In the genomic region with DNA sequence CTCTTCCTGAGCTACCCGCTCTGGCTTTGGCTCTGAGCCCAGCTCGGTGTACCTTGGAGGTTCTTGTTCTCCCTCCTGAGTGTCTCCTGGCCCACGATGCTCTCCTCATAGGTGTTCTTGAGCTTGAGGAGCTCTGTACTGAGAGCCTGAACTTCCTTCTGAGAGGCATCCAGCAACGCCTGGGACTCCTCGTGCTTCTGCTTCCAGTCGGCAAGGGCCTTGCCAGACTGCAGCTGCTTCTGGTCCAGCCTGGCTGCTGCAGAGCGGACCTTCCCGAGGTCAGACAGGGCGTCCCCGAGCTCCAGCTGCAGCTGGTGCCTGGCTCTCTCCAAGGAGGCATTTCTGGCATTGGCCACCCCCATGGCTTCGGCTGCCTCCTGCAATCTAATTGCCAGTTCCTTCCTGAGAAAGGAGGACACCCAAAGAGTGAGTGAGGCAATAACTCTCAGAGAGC, we compare ENCODE assay signal across 16 cellular contexts.
DNase-seq lines count a peak whose midpoint lies in the region; ATAC-seq and TF ChIP-seq lines count a peak whose summit lies in the region.
"Had no signal": no experiment of that assay in that cellular context is flagged by ENCODE, and none has a peak within 500 bp of the region (broad histone marks: within the 10 kb centered on the region; RNA-seq: fewer than 3 reads in every experiment).

No MANE protein-coding gene starts in this region.

- 76% methylated on average over 11 of the region's 11 CpGs for WGBS in right cardiac atrium
- 22 to 43% (median 29%) methylated on average over 11 of the region's 11 CpGs for WGBS in psoas muscle, 3 donors

- no peak overlapping the region for H3K4me3 Mint-ChIP-seq in Calu3 (ENCODE audit: low read depth, unreplicated experiment)

- ATAC-seq in right cardiac atrium (peak; percentile 37 to 57), psoas muscle (peak; percentile 25 to 44 (median 32)), GM18517 (IDR thresholded peaks at IDR 0.05; ENCODE audit: unreplicated experiment) (no peak), GM19455 (IDR thresholded peaks at IDR 0.05; ENCODE audit: unreplicated experiment) (no peak)
- ATAC-seq: PC-3 had no signal

- H3K27ac Mint-ChIP-seq in Calu3 (ENCODE audit: unreplicated experiment), result no peak overlapping the region

- no peaks in the 10 kb centered on the region for H3K36me3 ChIP-seq in psoas muscle (ENCODE audit: insufficient read depth in 1 of 2, low read depth in 1 of 2)

- DNase-seq in AG10803 (ENCODE audit: low read depth) (peak; percentile 21), SHP77 treated with DMSO at 0.1 percent for 48 hours (lab: John Stamatoyannopoulos, UW) (peak; percentile 36), right cardiac atrium (peak; percentile 28 to 72 (median 70)), psoas muscle (peak; percentile 22 to 75), Calu3 (no peak)
- no peak for DNase-seq in stimulated activated CD4-positive, alpha-beta T cell treated with anti-CD3 and anti-CD28 coated beads, Interleukin-4, amount 100 ng/mL, for 24 hours
- DNase-seq: Caco-2, DMS53, GOT3, KBM-7, NCI-H1105 treated with DMSO at 0.1 percent for 48 hours, NCI-H187, PC-3 had no signal

- H3K9me3 Mint-ChIP-seq in Calu3 (ENCODE audit: low read depth, unreplicated experiment), result no peaks in the 10 kb centered on the region

- H3K27ac ChIP-seq in right cardiac atrium (ENCODE audit: low read length), result no peak overlapping the region
- no peak overlapping the region for H3K27ac ChIP-seq in psoas muscle
- H3K27ac ChIP-seq: HL-60 had no signal

- BruUV-seq in Calu3 (replicated peaks; lab: Mats Ljungman, UMichigan), result no TSS peak

- H3K4me1 ChIP-seq in right cardiac atrium (ENCODE audit: control insufficient read depth, insufficient read depth, low read length) (no peaks in the 10 kb centered on the region), psoas muscle (no peaks in the 10 kb centered on the region)
- H3K4me1 ChIP-seq: Caco-2 had no signal

- TF ChIP-seq CTCF in AG10803 (conservative IDR thresholded peaks at IDR 0.05; ENCODE audit: low read length) (no peak), psoas muscle (IDR thresholded peaks at IDR 0.05) (no peak), Calu3 (IDR thresholded peaks at IDR 0.05; ENCODE audit: unreplicated experiment) (no peak)

- H3K4me3 ChIP-seq in AG10803 (ENCODE audit: low read length) (no peak overlapping the region), right cardiac atrium (ENCODE audit: low read length) (no peak overlapping the region), psoas muscle (no peak overlapping the region)

- intact Hi-C loops in right cardiac atrium (cut with DNase I), result no loop called here
- intact Hi-C loops in psoas muscle (cut with DNase I), result no loop called here
- intact Hi-C loops in Calu3 (cut with micrococcal nuclease; ENCODE audit: unreplicated experiment), result loop anchor here (5.0 kb wide), 1 partner anchor 62 kb away; no protein-coding TSS in a partner anchor

- CTCF ChIA-PET in Calu3 (lab: Charles Lee), result no interaction called here

- H3K4me1 Mint-ChIP-seq in Calu3 (ENCODE audit: low read depth, unreplicated experiment), result peaks cover 21% of the 10 kb centered on the region

- peaks cover 6% of the 10 kb centered on the region for H3K36me3 Mint-ChIP-seq in Calu3 (ENCODE audit: insufficient read depth, unreplicated experiment)

- no peaks in the 10 kb centered on the region for H3K27me3 ChIP-seq in right cardiac atrium (ENCODE audit: control insufficient read depth, insufficient read depth)
- H3K27me3 ChIP-seq in psoas muscle (ENCODE audit: insufficient read depth in 3 of 3, low read length in 2 of 3), result no peaks in the 10 kb centered on the region

- no peaks in the 10 kb centered on the region for H3K27me3 Mint-ChIP-seq in Calu3 (ENCODE audit: unreplicated experiment)

- no peaks in the 10 kb centered on the region for H3K9me3 ChIP-seq in right cardiac atrium (ENCODE audit: control insufficient read depth, low read length)
- no peaks in the 10 kb centered on the region for H3K9me3 ChIP-seq in psoas muscle
- H3K9me3 ChIP-seq: Caco-2 had no signal

Comparison
In these comparisons a context has a peak if more than half of its experiments do, and no peak if none do; other contexts are left out.
1. DNase-seq: peak in AG10803 (single experiment), SHP77 treated with DMSO at 0.1 percent for 48 hours (single experiment), right cardiac atrium (3 of 3) and psoas muscle (2 of 2); none in Calu3 (single experiment) and stimulated activated CD4-positive, alpha-beta T cell treated with anti-CD3 and anti-CD28 coated beads, Interleukin-4, amount 100 ng/mL, for 24 hours (single experiment).
2. ATAC-seq: peak in right cardiac atrium (2 of 2) and psoas muscle (4 of 4); none in GM18517 (single experiment) and GM19455 (single experiment).